20 cellular contexts compared by ENCODE assay signal in genomic region chr11:9179141-9179540, GRCh38.
DNase-seq lines count a peak whose midpoint lies in the region; ATAC-seq and TF ChIP-seq lines count a peak whose summit lies in the region.
"Had no signal": no experiment of that assay in that cellular context is flagged by ENCODE, and none has a peak within 500 bp of the region (broad histone marks: within the 10 kb centered on the region; RNA-seq: fewer than 3 reads in every experiment).

No MANE protein-coding gene starts in this region.

- H3K9ac ChIP-seq in endodermal cell (ENCODE audit: extremely low read depth, low read length, poor library complexity, severe bottlenecking): peak overlapping the region; percentile 22
- H3K9ac ChIP-seq: BLaER1, GM23248 had no signal

- no peak for ATAC-seq in activated naive CD4-positive, alpha-beta T cell treated with anti-CD3 and anti-CD28 coated beads, Interleukin-2, amount 50 U/mL, for 72 hours
- no peak for ATAC-seq in GM18870 (IDR thresholded peaks at IDR 0.05; ENCODE audit: unreplicated experiment)

- peak overlapping the region; percentile 19 for H3K27ac Mint-ChIP-seq in activated naive CD4-positive, alpha-beta T cell treated with anti-CD3 and anti-CD28 coated beads, Interleukin-2, amount 50 U/mL, for 24 hours
- no peak overlapping the region for H3K27ac Mint-ChIP-seq in activated naive CD4-positive, alpha-beta T cell treated with anti-CD3 and anti-CD28 coated beads, Interleukin-2, amount 50 U/mL, for 72 hours
- H3K27ac Mint-ChIP-seq in endodermal cell (peak overlapping the region; percentile 84), progenitor cell of endocrine pancreas (peak overlapping the region; percentile 41)
- H3K27ac Mint-ChIP-seq: B cell; CD4-positive, alpha-beta T cell; CD8-positive, alpha-beta memory T cell had no signal

- no peaks in the 10 kb centered on the region for H3K27me3 ChIP-seq in endodermal cell (ENCODE audit: control insufficient read depth, insufficient read depth, low read length, poor library complexity, severe bottlenecking)
- H3K27me3 ChIP-seq: BLaER1 had no signal

- H3K4me1 ChIP-seq in endodermal cell (ENCODE audit: control insufficient read depth, insufficient read depth, low read length): peaks cover 15% of the 10 kb centered on the region

- H3K27me3 Mint-ChIP-seq in activated naive CD4-positive, alpha-beta T cell treated with anti-CD3 and anti-CD28 coated beads, Interleukin-2, amount 50 U/mL, for 24 hours: no peaks in the 10 kb centered on the region
- H3K27me3 Mint-ChIP-seq in endodermal cell (ENCODE audit: insufficient read depth) (no peaks in the 10 kb centered on the region), progenitor cell of endocrine pancreas (no peaks in the 10 kb centered on the region)
- H3K27me3 Mint-ChIP-seq: B cell; CD4-positive, alpha-beta T cell; CD8-positive, alpha-beta memory T cell had no signal

- WGBS in endodermal cell (ENCODE audit: insufficient coverage in 1 of 2, insufficient read length in 1 of 2), 2 experiments: 100% methylated on average over 1 of the region's 1 CpG; no CpG with 5 or more reads in 1 of the 2 experiments

- TF ChIP-seq CTCF in endodermal cell (conservative IDR thresholded peaks at IDR 0.05) (no peak), progenitor cell of endocrine pancreas (IDR thresholded peaks at IDR 0.05; ENCODE audit: unreplicated experiment) (no peak)

- H3K36me3 Mint-ChIP-seq in activated naive CD4-positive, alpha-beta T cell treated with anti-CD3 and anti-CD28 coated beads, Interleukin-2, amount 50 U/mL, for 24 hours: peaks cover 31% of the 10 kb centered on the region
- peaks cover 11 to 26% of the 10 kb centered on the region in 2 donors for H3K36me3 Mint-ChIP-seq in activated naive CD4-positive, alpha-beta T cell treated with anti-CD3 and anti-CD28 coated beads, Interleukin-2, amount 50 U/mL, for 72 hours
- H3K36me3 Mint-ChIP-seq in endodermal cell (ENCODE audit: low read depth) (peaks cover 50% of the 10 kb centered on the region), progenitor cell of endocrine pancreas (ENCODE audit: insufficient read depth) (peaks cover 36% of the 10 kb centered on the region)

- no peaks in the 10 kb centered on the region for H3K9me3 Mint-ChIP-seq in activated naive CD4-positive, alpha-beta T cell treated with anti-CD3 and anti-CD28 coated beads, Interleukin-2, amount 50 U/mL, for 24 hours
- H3K9me3 Mint-ChIP-seq in activated naive CD4-positive, alpha-beta T cell treated with anti-CD3 and anti-CD28 coated beads, Interleukin-2, amount 50 U/mL, for 72 hours: no peaks in the 10 kb centered on the region
- H3K9me3 Mint-ChIP-seq in endodermal cell (no peaks in the 10 kb centered on the region), progenitor cell of endocrine pancreas (ENCODE audit: low read depth) (no peaks in the 10 kb centered on the region)
- H3K9me3 Mint-ChIP-seq: CD4-positive, alpha-beta T cell; CD8-positive, alpha-beta memory T cell had no signal

- H3K4me1 Mint-ChIP-seq in activated naive CD4-positive, alpha-beta T cell treated with anti-CD3 and anti-CD28 coated beads, Interleukin-2, amount 50 U/mL, for 24 hours: peaks cover 4% of the 10 kb centered on the region
- H3K4me1 Mint-ChIP-seq in endodermal cell (peaks cover 46% of the 10 kb centered on the region), progenitor cell of endocrine pancreas (ENCODE audit: low read depth) (peaks cover 14% of the 10 kb centered on the region)
- H3K4me1 Mint-ChIP-seq: B cell; CD8-positive, alpha-beta memory T cell had no signal

- DNase-seq in activated naive CD4-positive, alpha-beta T cell treated with anti-CD3 and anti-CD28 coated beads, Interleukin-2, amount 50 U/mL, for 72 hours (ENCODE audit: low spot score in 2 of 2): no peak
- DNase-seq in HT-29 (ENCODE audit: low spot score): peak; percentile 11
- DNase-seq in endodermal cell: no peak
- DNase-seq in progenitor cell of endocrine pancreas (ENCODE audit: low spot score, unreplicated experiment): no peak
- no peak for DNase-seq in HK-2 (ENCODE audit: unreplicated experiment)
- DNase-seq in NCI-H82 treated with DMSO at 0.1 percent for 48 hours (lab: John Stamatoyannopoulos, UW; ENCODE audit: unreplicated experiment): no peak
- DNase-seq: Calu3; CD4-positive, alpha-beta T cell; CD8-positive, alpha-beta memory T cell; DMS53; DMS79 treated with DMSO at 0.1 percent for 48 hours; GM23248; H7; HCEC 1CT had no signal

- H3K9me3 ChIP-seq in endodermal cell (ENCODE audit: control insufficient read depth, low read length): no peaks in the 10 kb centered on the region
- H3K9me3 ChIP-seq: BLaER1 had no signal

- peak overlapping the region; percentile 33 for H3K27ac ChIP-seq in endodermal cell (ENCODE audit: low read depth, low read length)
- H3K27ac ChIP-seq: 22Rv1, BLaER1, C4-2B, GM23248 had no signal

- no peak overlapping the region for H3K4me3 ChIP-seq in endodermal cell (ENCODE audit: low read length)
- H3K4me3 ChIP-seq: BLaER1, GM23248 had no signal

- no peak overlapping the region for H3K4me3 Mint-ChIP-seq in activated naive CD4-positive, alpha-beta T cell treated with anti-CD3 and anti-CD28 coated beads, Interleukin-2, amount 50 U/mL, for 24 hours
- H3K4me3 Mint-ChIP-seq in endodermal cell (peak overlapping the region; percentile 4), progenitor cell of endocrine pancreas (ENCODE audit: low read depth) (no peak overlapping the region)
- H3K4me3 Mint-ChIP-seq: B cell; CD4-positive, alpha-beta T cell; CD8-positive, alpha-beta memory T cell had no signal

- peaks cover 55% of the 10 kb centered on the region for H3K36me3 ChIP-seq in endodermal cell (ENCODE audit: control insufficient read depth, insufficient read depth, low read length)

Comparison
In these comparisons a context has a peak if more than half of its experiments do, and no peak if none do; other contexts are left out.
1. H3K27ac Mint-ChIP-seq: peak in activated naive CD4-positive, alpha-beta T cell treated with anti-CD3 and anti-CD28 coated beads, Interleukin-2, amount 50 U/mL, for 24 hours (single experiment), endodermal cell (single experiment) and progenitor cell of endocrine pancreas (single experiment); none in activated naive CD4-positive, alpha-beta T cell treated with anti-CD3 and anti-CD28 coated beads, Interleukin-2, amount 50 U/mL, for 72 hours (0 of 2).